17 cellular contexts compared by ENCODE assay signal in the genomic region with DNA sequence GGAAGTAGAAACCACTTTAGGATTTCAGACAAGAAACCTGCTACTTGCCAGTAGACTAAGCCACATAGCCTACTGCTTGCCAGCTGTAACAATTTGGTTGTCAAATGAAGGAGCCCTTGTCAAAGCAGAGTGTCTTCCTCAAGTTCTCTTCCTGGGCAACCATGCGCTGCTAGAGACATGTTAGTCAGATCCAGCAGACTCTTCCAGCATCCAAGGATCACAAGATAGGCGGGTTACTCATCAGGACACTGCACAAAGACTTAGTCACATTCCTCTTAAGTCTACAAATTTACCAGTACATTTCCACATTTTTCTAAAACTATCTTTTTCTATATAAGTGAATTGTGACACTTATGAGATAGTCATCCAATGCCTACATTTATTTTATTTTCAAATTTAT. TPM values are rescaled to one million over a fixed set of nuclear protein-coding genes. Genes with fewer than 3 reads are reported as not detected.
DNase-seq lines count a peak whose midpoint lies in the region; ATAC-seq and TF ChIP-seq lines count a peak whose summit lies in the region.
"Had no signal": no experiment of that assay in that cellular context is flagged by ENCODE, and none has a peak within 500 bp of the region (broad histone marks: within the 10 kb centered on the region; RNA-seq: fewer than 3 reads in every experiment).

No MANE protein-coding gene starts in this region.

- H3K27me3 ChIP-seq in PC-3 (ENCODE audit: low read length) = no peaks in the 10 kb centered on the region

- H3K9me3 ChIP-seq in PC-3 (ENCODE audit: low read length) = no peaks in the 10 kb centered on the region
- H3K9me3 ChIP-seq: HAP-1, left ventricle myocardium inferior had no signal

- no peak overlapping the region for H3K9ac ChIP-seq in PC-3 (ENCODE audit: low read length)

- H3K79me2 ChIP-seq in PC-3 (ENCODE audit: low read length) = no peaks in the 10 kb centered on the region

- no peak overlapping the region for H2AFZ ChIP-seq in PC-3 (ENCODE audit: low read length)

- in situ Hi-C loops in GM13977 (cut with MboI; ENCODE audit: low pct_unique_long_range_greater_than_20kb, low sequenced_read_pairs, unreplicated experiment) = no loop called here

- DNase-seq in AG20443 (ENCODE audit: low spot score) (peak; percentile 73), PC-3 (peak; percentile 28), dermis blood vessel endothelial cell (peak; percentile 9), kidney glomerular epithelial cell (lab: John Stamatoyannopoulos, UW) (peak; percentile 46), GM13977 (ENCODE audit: low spot score) (no peak), NCI-H2107 treated with DMSO at 0.1 percent for 48 hours (lab: John Stamatoyannopoulos, UW; ENCODE audit: unreplicated experiment) (no peak)
- DNase-seq: activated CD8-positive, alpha-beta memory T cell treated with anti-CD3 and anti-CD28 coated beads, Interleukin-2, amount 10 ng/mL, durations not matched to agents 7 days and 5 days; activated naive CD8-positive, alpha-beta T cell treated with anti-CD3 and anti-CD28 coated beads for 36 hours; cortex of kidney; left ventricle myocardium inferior; NCI-H1092 treated with DMSO at 0.1 percent for 48 hours; NCI-H748 treated with DMSO at 0.1 percent for 48 hours; right cardiac atrium had no signal

- BruUV-seq in PC-3 (replicated peaks; lab: Mats Ljungman, UMichigan) = no TSS peak

- CTCF ChIA-PET in PC-3 (lab: Charles Lee) = no interaction called here

- no peaks in the 10 kb centered on the region for H4K20me1 ChIP-seq in PC-3 (ENCODE audit: low read length)

- intact Hi-C loops in PC-3 (cut with micrococcal nuclease) = no loop called here

- POLR2A ChIA-PET in PC-3 (lab: Charles Lee; ENCODE audit: unreplicated experiment) = no interaction called here

- H3F3A ChIP-seq in PC-3 (ENCODE audit: low read length, unreplicated experiment) = no peaks in the 10 kb centered on the region

- H3K4me3 ChIP-seq in PC-3 (ENCODE audit: low read length) = no peak overlapping the region
- H3K4me3 ChIP-seq: HAP-1, left ventricle myocardium inferior had no signal

- H3K36me3 ChIP-seq in PC-3 (ENCODE audit: low read depth, low read length) = peaks cover 6% of the 10 kb centered on the region

- no peak overlapping the region for H3K27ac ChIP-seq in PC-3 (ENCODE audit: low read length)
- H3K27ac ChIP-seq: left ventricle myocardium inferior had no signal

- ATAC-seq in PC-3 (no peak), GM18498 (IDR thresholded peaks at IDR 0.05; ENCODE audit: unreplicated experiment) (no peak), GM19467 (IDR thresholded peaks at IDR 0.05; ENCODE audit: unreplicated experiment) (no peak)
- ATAC-seq: activated CD8-positive, alpha-beta memory T cell treated with anti-CD3 and anti-CD28 coated beads, Interleukin-2, amount 10 ng/mL, durations not matched to agents 7 days and 5 days; HepG2; right cardiac atrium had no signal

- H3K4me2 ChIP-seq in PC-3 (ENCODE audit: low read length) = no peak overlapping the region

- TF ChIP-seq CTCF in PC-3 (conservative IDR thresholded peaks at IDR 0.05; ENCODE audit: low read depth, low read length) (no peak), GM13977 (IDR thresholded peaks at IDR 0.05; ENCODE audit: extremely low read depth, insufficient read depth, missing control alignments) (no peak)

- H3K4me1 ChIP-seq in PC-3 (ENCODE audit: insufficient read depth, low read length) = no peaks in the 10 kb centered on the region

- H3K9me2 ChIP-seq in PC-3 (replicated peaks; ENCODE audit: low read length) = no peaks in the 10 kb centered on the region

RNA-seq across cellular contexts. Expression of a gene that starts 24.3 kb away (rescaled TPM):
- 27.8 and 37.6 TPM in 2 replicates for total RNA-seq in PC-3 (2014; rRNA removed)
- total RNA-seq in dermis blood vessel endothelial cell = 117 and 119 TPM in 2 replicates

RNA-seq across cellular contexts. Expression of a gene that starts 24.5 kb away (rescaled TPM):
- 10.5 and 12.6 TPM in 2 replicates for total RNA-seq in PC-3 (2014; rRNA removed)
- 2.7 TPM in 2 replicates for total RNA-seq in dermis blood vessel endothelial cell

Comparison
In these comparisons a context has a peak if more than half of its experiments do, and no peak if none do; other contexts are left out.
1. DNase-seq: peak in AG20443 (single experiment), PC-3 (single experiment), dermis blood vessel endothelial cell (single experiment) and kidney glomerular epithelial cell (single experiment); none in GM13977 (single experiment) and NCI-H2107 treated with DMSO at 0.1 percent for 48 hours (single experiment).